In the genomic region with DNA sequence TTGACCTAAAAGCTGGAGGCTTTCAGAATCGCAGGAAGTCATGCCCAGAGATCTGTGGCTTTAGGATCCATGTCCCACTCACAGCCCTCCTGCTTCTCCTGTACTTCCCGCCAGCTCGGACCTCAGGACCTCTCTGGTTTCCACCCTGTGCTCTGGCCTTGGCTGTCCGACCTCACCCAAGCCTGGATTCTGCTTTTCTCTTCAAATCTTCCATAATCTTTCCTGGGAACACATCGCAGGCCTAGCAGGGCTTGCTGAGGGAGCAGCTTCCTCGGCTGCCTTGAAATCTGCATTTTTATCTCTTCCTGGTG, we compare ENCODE assay signal across 23 cellular contexts.
DNase-seq lines count a peak whose midpoint lies in the region; ATAC-seq and TF ChIP-seq lines count a peak whose summit lies in the region.
"Had no signal": no experiment of that assay in that cellular context is flagged by ENCODE, and none has a peak within 500 bp of the region (broad histone marks: within the 10 kb centered on the region; RNA-seq: fewer than 3 reads in every experiment).

No MANE protein-coding gene starts in this region.

- no peak overlapping the region for H2AFZ ChIP-seq in trophoblast cell (ENCODE audit: insufficient read depth, low read length, poor library complexity)

- ATAC-seq in activated naive CD8-positive, alpha-beta T cell treated with anti-CD3 and anti-CD28 coated beads, Interleukin-2, amount 50 U/mL, for 24 hours = no peak
- ATAC-seq: naive thymus-derived CD8-positive, alpha-beta T cell; T-helper 17 cell had no signal

- H3K36me3 Mint-ChIP-seq in HFFc6 (ENCODE audit: low read depth) = peaks cover 9% of the 10 kb centered on the region
- no peaks in the 10 kb centered on the region for H3K36me3 Mint-ChIP-seq in brain
- no peaks in the 10 kb centered on the region for H3K36me3 Mint-ChIP-seq in nephron (ENCODE audit: low read depth)
- H3K36me3 Mint-ChIP-seq in activated naive CD8-positive, alpha-beta T cell treated with anti-CD3 and anti-CD28 coated beads, Interleukin-2, amount 50 U/mL, for 24 hours (ENCODE audit: low read depth) = no peaks in the 10 kb centered on the region
- H3K36me3 Mint-ChIP-seq: memory B cell; naive thymus-derived CD8-positive, alpha-beta T cell had no signal

- H3K79me1 ChIP-seq in trophoblast cell (ENCODE audit: low read length) = no peaks in the 10 kb centered on the region

- TF ChIP-seq CTCF in HFFc6 (IDR thresholded peaks at IDR 0.05) (no peak), brain (conservative IDR thresholded peaks at IDR 0.05) (no peak), nephron (IDR thresholded peaks at IDR 0.05; ENCODE audit: unreplicated experiment in 3 of 3) (no peak), suprapubic skin (IDR thresholded peaks at IDR 0.05) (no peak)

- H3K27ac Mint-ChIP-seq in HFFc6 (peak overlapping the region; percentile 96), brain (peak overlapping the region in 3 of 5 experiments; percentile 22 to 63 (median 43)), nephron (peak overlapping the region; percentile 91 to 97 (median 94))
- H3K27ac Mint-ChIP-seq in activated naive CD8-positive, alpha-beta T cell treated with anti-CD3 and anti-CD28 coated beads, Interleukin-2, amount 50 U/mL, for 24 hours = no peak overlapping the region
- H3K27ac Mint-ChIP-seq: memory B cell, T-helper 17 cell had no signal

- no peak overlapping the region for H2AK5ac ChIP-seq in trophoblast cell (ENCODE audit: low read length)

- H3K4me3 ChIP-seq in suprapubic skin = no peak overlapping the region
- H3K4me3 ChIP-seq in trophoblast cell (ENCODE audit: low read depth, low read length) = no peak overlapping the region

- H3K9me3 ChIP-seq in suprapubic skin (no peaks in the 10 kb centered on the region), trophoblast cell (ENCODE audit: insufficient read depth, low read depth, low read length) (no peaks in the 10 kb centered on the region)

- no peak overlapping the region for H3K18ac ChIP-seq in trophoblast cell (ENCODE audit: low read length)

- no peak overlapping the region for H2BK120ac ChIP-seq in trophoblast cell (ENCODE audit: insufficient read depth, low read length, poor library complexity)

- no peak overlapping the region for H4K8ac ChIP-seq in trophoblast cell (ENCODE audit: low read depth, low read length)

- no peaks in the 10 kb centered on the region for H3K79me2 ChIP-seq in trophoblast cell (ENCODE audit: control insufficient read depth, insufficient read depth, low read length, poor library complexity)

- H3K4me1 ChIP-seq in suprapubic skin (peaks cover 34% of the 10 kb centered on the region), trophoblast cell (ENCODE audit: control insufficient read depth in 1 of 2, insufficient read depth in 2 of 2, low read length in 2 of 2) (peaks cover 3 to 4% of the 10 kb centered on the region in 2 experiments)

- TF ChIP-seq EP300 in suprapubic skin (IDR thresholded peaks at IDR 0.05) = no peak

- H3K27me3 ChIP-seq in suprapubic skin (no peaks in the 10 kb centered on the region), trophoblast cell (ENCODE audit: insufficient read depth, low read length) (no peaks in the 10 kb centered on the region)

- H4K91ac ChIP-seq in trophoblast cell (ENCODE audit: low read depth, low read length) = no peak overlapping the region

- peaks cover 2% of the 10 kb centered on the region; the same call in 1 of the 2 replicates for H3K27me3 Mint-ChIP-seq in HFFc6 (ENCODE audit: insufficient read depth)
- H3K27me3 Mint-ChIP-seq in brain = peaks cover 9% of the 10 kb centered on the region
- H3K27me3 Mint-ChIP-seq in nephron (ENCODE audit: low read depth) = peaks cover 11% of the 10 kb centered on the region
- no peaks in the 10 kb centered on the region for H3K27me3 Mint-ChIP-seq in activated naive CD8-positive, alpha-beta T cell treated with anti-CD3 and anti-CD28 coated beads, Interleukin-2, amount 50 U/mL, for 24 hours
- H3K27me3 Mint-ChIP-seq: memory B cell had no signal

- DNase-seq in HFFc6 = no peak
- DNase-seq in suprapubic skin (ENCODE audit: low spot score in 2 of 2) = no peak
- DNase-seq in G401 (ENCODE audit: low spot score) = no peak
- DNase-seq in activated naive CD8-positive, alpha-beta T cell treated with anti-CD3 and anti-CD28 coated beads, Interleukin-2, amount 50 U/mL, for 24 hours = no peak
- DNase-seq in trophoblast cell = no peak
- DNase-seq: activated CD4-positive, alpha-beta T cell treated with anti-CD3 and anti-CD28 coated beads, Interleukin-2, amount 50 U/mL, for 1 hour; activated effector memory CD4-positive, alpha-beta T cell treated with anti-CD3 and anti-CD28 coated beads, Interleukin-2, amount 50 U/mL, for 16 hours; COR-L47; DND-41; KG1; kidney; naive thymus-derived CD8-positive, alpha-beta T cell; NCI-H187 treated with DMSO at 0.1 percent for 48 hours; NCI-H2227 treated with DMSO at 0.1 percent for 48 hours; NCI-H82; OCI-M1; SHP77 treated with DMSO at 0.1 percent for 48 hours; stimulated activated CD8-positive, alpha-beta memory T cell treated with anti-CD3 and anti-CD28 coated beads, Interleukin-4, amount 100 ng/mL, for 48 hours; substantia nigra; T-helper 17 cell had no signal

- H3K4me2 ChIP-seq in trophoblast cell (ENCODE audit: low read length) = no peak overlapping the region

- no peak overlapping the region for H3K9ac ChIP-seq in trophoblast cell (ENCODE audit: low read length)

- no peak overlapping the region for H3K4ac ChIP-seq in trophoblast cell (ENCODE audit: low read depth, low read length)

- WGBS in suprapubic skin = 88% methylated on average over 6 of the region's 6 CpGs
- no CpG with 5 or more reads among the region's 6 CpGs for WGBS in trophoblast cell (ENCODE audit: extremely low coverage, insufficient coverage, insufficient read length)

- H3K4me3 Mint-ChIP-seq in HFFc6 (peak overlapping the region; percentile 63), brain (no peak overlapping the region), nephron (peak overlapping the region; percentile 32 to 53 (median 41))
- H3K4me3 Mint-ChIP-seq in activated naive CD8-positive, alpha-beta T cell treated with anti-CD3 and anti-CD28 coated beads, Interleukin-2, amount 50 U/mL, for 24 hours = no peak overlapping the region
- H3K4me3 Mint-ChIP-seq: memory B cell; naive thymus-derived CD8-positive, alpha-beta T cell; T-helper 17 cell had no signal

- no peak for TF ChIP-seq POLR2A in suprapubic skin (IDR thresholded peaks at IDR 0.05)

- no peak overlapping the region for H4K12ac ChIP-seq in trophoblast cell (ENCODE audit: low read depth, low read length)

- H3K14ac ChIP-seq in trophoblast cell (ENCODE audit: low read length) = no peak overlapping the region

- H3K27ac ChIP-seq in suprapubic skin (peak overlapping the region; percentile 31), trophoblast cell (ENCODE audit: low read depth, low read length) (no peak overlapping the region)

- no peak overlapping the region for H2BK5ac ChIP-seq in trophoblast cell (ENCODE audit: low read depth, low read length, poor library complexity)

- in situ Hi-C loops in G401 (cut with HindIII; ENCODE audit: low sequenced_read_pairs) = no loop called here

- H3K23ac ChIP-seq in trophoblast cell (ENCODE audit: low read length) = no peak overlapping the region

- H3K9me3 Mint-ChIP-seq in HFFc6 = no peaks in the 10 kb centered on the region; the same call in none of the 2 replicates
- peaks cover 0 to 8% (median 0%) of the 10 kb centered on the region in 5 experiments for H3K9me3 Mint-ChIP-seq in brain
- no peaks in the 10 kb centered on the region for H3K9me3 Mint-ChIP-seq in nephron
- no peaks in the 10 kb centered on the region for H3K9me3 Mint-ChIP-seq in activated naive CD8-positive, alpha-beta T cell treated with anti-CD3 and anti-CD28 coated beads, Interleukin-2, amount 50 U/mL, for 24 hours
- H3K9me3 Mint-ChIP-seq: memory B cell; naive thymus-derived CD8-positive, alpha-beta T cell had no signal

- H3K4me1 Mint-ChIP-seq in HFFc6 (ENCODE audit: low read depth) (peaks cover 62% of the 10 kb centered on the region), brain (peaks cover 29% of the 10 kb centered on the region), nephron (peaks cover 61% of the 10 kb centered on the region)
- no peaks in the 10 kb centered on the region for H3K4me1 Mint-ChIP-seq in activated naive CD8-positive, alpha-beta T cell treated with anti-CD3 and anti-CD28 coated beads, Interleukin-2, amount 50 U/mL, for 24 hours
- H3K4me1 Mint-ChIP-seq: memory B cell had no signal

- H3K36me3 ChIP-seq in suprapubic skin (no peaks in the 10 kb centered on the region), trophoblast cell (ENCODE audit: control insufficient read depth in 1 of 2, insufficient read depth in 2 of 2, low read length in 2 of 2) (no peaks in the 10 kb centered on the region)

- no peak overlapping the region for H2BK12ac ChIP-seq in trophoblast cell (ENCODE audit: low read length)

Comparison
In these comparisons a context has a peak if more than half of its experiments do, and no peak if none do; other contexts are left out.
1. H3K4me3 Mint-ChIP-seq: peak in HFFc6 (single experiment) and nephron (3 of 3); none in brain (0 of 5) and activated naive CD8-positive, alpha-beta T cell treated with anti-CD3 and anti-CD28 coated beads, Interleukin-2, amount 50 U/mL, for 24 hours (single experiment).